Comparison of ENCODE assay signal across 9 cellular contexts in genomic region chr15:78906310-78906608, GRCh38. TPM values are rescaled to one million over a fixed set of nuclear protein-coding genes. Genes with fewer than 3 reads are reported as not detected.
A peak's percentile ranks its signal among the peaks of the same experiment; 100 is the strongest.
DNase-seq lines count a peak whose midpoint lies in the region; ATAC-seq, FAIRE-seq and TF ChIP-seq lines count a peak whose summit lies in the region.
"Had no signal": no experiment of that assay in that cellular context is flagged by ENCODE, and none has a peak within 500 bp of the region (broad histone marks: within the 10 kb centered on the region; RNA-seq: fewer than 3 reads in every experiment).

No MANE protein-coding gene starts in this region.

- no peak overlapping the region for H2AFZ ChIP-seq in fibroblast of lung (ENCODE audit: low read length)
- H2AFZ ChIP-seq in trophoblast cell (ENCODE audit: insufficient read depth, low read length, poor library complexity): no peak overlapping the region

- no peak overlapping the region for H3K4me3 Mint-ChIP-seq in effector memory CD8-positive, alpha-beta T cell

- ATAC-seq in effector memory CD8-positive, alpha-beta T cell (replicated peaks): no peak

- H2AK5ac ChIP-seq in trophoblast cell (ENCODE audit: low read length): no peak overlapping the region

- no peak overlapping the region for H4K12ac ChIP-seq in trophoblast cell (ENCODE audit: low read depth, low read length)

- no peak overlapping the region for H3K18ac ChIP-seq in trophoblast cell (ENCODE audit: low read length)

- no CpG with 5 or more reads among the region's 2 CpGs for WGBS in trophoblast cell (ENCODE audit: extremely low coverage, insufficient coverage, insufficient read length)
- 57% methylated on average over 2 of the region's 2 CpGs for WGBS in esophagus muscularis mucosa

- H3K4me1 ChIP-seq in fibroblast of lung (ENCODE audit: control insufficient read depth, extremely low read depth, insufficient read depth, low read length): peaks cover 34% of the 10 kb centered on the region
- no peaks in the 10 kb centered on the region for H3K4me1 ChIP-seq in trophoblast cell (ENCODE audit: control insufficient read depth in 1 of 2, insufficient read depth in 2 of 2, low read length in 2 of 2)
- H3K4me1 ChIP-seq in esophagus muscularis mucosa: peaks cover 30 to 33% (median 31%) of the 10 kb centered on the region in 4 donors

- no peaks in the 10 kb centered on the region for H3K79me1 ChIP-seq in trophoblast cell (ENCODE audit: low read length)

- no peak overlapping the region for H4K8ac ChIP-seq in trophoblast cell (ENCODE audit: low read depth, low read length)

- H3K4me2 ChIP-seq in fibroblast of lung (ENCODE audit: extremely low read depth, insufficient read depth, low read length) (no peak overlapping the region), trophoblast cell (ENCODE audit: low read length) (no peak overlapping the region)

- no peak overlapping the region for H2BK120ac ChIP-seq in trophoblast cell (ENCODE audit: insufficient read depth, low read length, poor library complexity)

- TF ChIP-seq CTCF in fibroblast of lung (conservative IDR thresholded peaks at IDR 0.05 in 1 of 2, IDR thresholded peaks at IDR 0.05 in 1 of 2; ENCODE audit: low read depth in 1 of 2, low read length in 2 of 2): no peak
- TF ChIP-seq CTCF in esophagus muscularis mucosa (IDR thresholded peaks at IDR 0.05): no peak

- no peak overlapping the region for H2BK12ac ChIP-seq in trophoblast cell (ENCODE audit: low read length)

- peak; percentile 86 for FAIRE-seq in RCC 7860 (lab: Jason Lieb, UNC)

- H3K36me3 Mint-ChIP-seq in effector memory CD8-positive, alpha-beta T cell (ENCODE audit: insufficient read depth): peaks cover 84% of the 10 kb centered on the region

- H3K9me3 ChIP-seq in fibroblast of lung (ENCODE audit: control insufficient read depth, insufficient read depth, low read depth, low read length) (no peaks in the 10 kb centered on the region), trophoblast cell (ENCODE audit: insufficient read depth, low read depth, low read length) (no peaks in the 10 kb centered on the region), esophagus muscularis mucosa (no peaks in the 10 kb centered on the region)

- H3K14ac ChIP-seq in trophoblast cell (ENCODE audit: low read length): no peak overlapping the region

- H3K27ac ChIP-seq in fibroblast of lung (ENCODE audit: insufficient read depth, low read length) (peak overlapping the region; percentile 34), trophoblast cell (ENCODE audit: low read depth, low read length) (no peak overlapping the region), esophagus muscularis mucosa (replicated peaks in 1 of 4) (peak overlapping the region in 1 of 4 donors; percentile 43)

- no peaks in the 10 kb centered on the region for H3K27me3 ChIP-seq in fibroblast of lung (ENCODE audit: control insufficient read depth, insufficient read depth, low read length)
- no peaks in the 10 kb centered on the region for H3K27me3 ChIP-seq in trophoblast cell (ENCODE audit: insufficient read depth, low read length)
- H3K27me3 ChIP-seq in esophagus muscularis mucosa: no peaks in the 10 kb centered on the region

- H3K4ac ChIP-seq in trophoblast cell (ENCODE audit: low read depth, low read length): no peak overlapping the region

- H4K91ac ChIP-seq in trophoblast cell (ENCODE audit: low read depth, low read length): no peak overlapping the region

- H3K79me2 ChIP-seq in fibroblast of lung (ENCODE audit: control insufficient read depth, insufficient read depth, low read length) (peaks cover 20% of the 10 kb centered on the region), trophoblast cell (ENCODE audit: control insufficient read depth, insufficient read depth, low read length, poor library complexity) (no peaks in the 10 kb centered on the region)

- peak; percentile 93 for DNase-seq in ELR (ENCODE audit: low read depth)
- DNase-seq in RCC 7860 (ENCODE audit: low spot score): peak; percentile 95
- peak; percentile 78 to 80 for DNase-seq in fibroblast of lung (ENCODE audit: low read depth in 2 of 2)
- DNase-seq in trophoblast cell: peak; percentile 75 to 82
- DNase-seq in NCI-H2227 treated with DMSO at 0.1 percent for 48 hours (lab: John Stamatoyannopoulos, UW): no peak
- no peak for DNase-seq in SKM-1 treated with dmso at 0.1 percent for 144 hours (lab: John Stamatoyannopoulos, UW; ENCODE audit: unreplicated experiment)
- DNase-seq in effector memory CD8-positive, alpha-beta T cell: no peak
- no peak for DNase-seq in esophagus muscularis mucosa (ENCODE audit: extremely low spot score)
- DNase-seq: NCI-H2171 had no signal

- no peak overlapping the region for H3K27ac Mint-ChIP-seq in effector memory CD8-positive, alpha-beta T cell

- peaks cover 11% of the 10 kb centered on the region for H3K36me3 ChIP-seq in fibroblast of lung (ENCODE audit: control insufficient read depth, insufficient read depth, low read length)
- peaks cover 37 to 62% of the 10 kb centered on the region in 2 experiments for H3K36me3 ChIP-seq in trophoblast cell (ENCODE audit: control insufficient read depth in 1 of 2, insufficient read depth in 2 of 2, low read length in 2 of 2)
- H3K36me3 ChIP-seq in esophagus muscularis mucosa: peaks cover 43 to 100% (median 83%) of the 10 kb centered on the region in 4 donors

- H3K9me3 Mint-ChIP-seq in effector memory CD8-positive, alpha-beta T cell: no peaks in the 10 kb centered on the region

- H3K4me3 ChIP-seq in fibroblast of lung (replicated peaks in 1 of 4; ENCODE audit: control extremely low read depth in 1 of 4, insufficient read depth in 1 of 4, low read depth in 3 of 4, low read length in 4 of 4) (no peak overlapping the region), trophoblast cell (ENCODE audit: low read depth, low read length) (no peak overlapping the region), esophagus muscularis mucosa (no peak overlapping the region)

- no peaks in the 10 kb centered on the region for H3K27me3 Mint-ChIP-seq in effector memory CD8-positive, alpha-beta T cell

- TF ChIP-seq EP300 in esophagus muscularis mucosa (IDR thresholded peaks at IDR 0.05): no peak

- no peak for TF ChIP-seq POLR2A in esophagus muscularis mucosa (IDR thresholded peaks at IDR 0.05; ENCODE audit: low read depth)

- no peak overlapping the region for H3K23ac ChIP-seq in trophoblast cell (ENCODE audit: low read length)

- H2BK5ac ChIP-seq in trophoblast cell (ENCODE audit: low read depth, low read length, poor library complexity): no peak overlapping the region

- H3K4me1 Mint-ChIP-seq in effector memory CD8-positive, alpha-beta T cell (ENCODE audit: low read depth in 2 of 2): peaks cover 18 to 24% of the 10 kb centered on the region in 2 donors

- H4K20me1 ChIP-seq in fibroblast of lung (ENCODE audit: control insufficient read depth, extremely low read depth, insufficient read depth, low read length): no peaks in the 10 kb centered on the region

- H3K9ac ChIP-seq in fibroblast of lung (ENCODE audit: insufficient read depth, low read length) (no peak overlapping the region), trophoblast cell (ENCODE audit: low read length) (no peak overlapping the region)

- intact Hi-C loops in esophagus muscularis mucosa (cut with DNase I): no loop called here

RNA-seq across cellular contexts. Expression of gene MORF4L1, which starts 33.6 kb away (rescaled TPM):
- total RNA-seq in fibroblast of lung: 268 and 345 TPM in 2 replicates
- 616 and 710 TPM in 2 replicates for polyA plus RNA-seq in fibroblast of lung
- polyA plus RNA-seq in fibroblast of lung (2012): 400 and 554 TPM in 2 replicates
- polyA minus RNA-seq in fibroblast of lung (ENCODE audit: low replicate concordance): 36.7 and 38.4 TPM in 2 replicates
- polyA plus RNA-seq in trophoblast cell (2013): 506 and 531 TPM in 2 replicates
- 100 to 1,000 TPM; 371 to 476 (median 392) TPM for total RNA-seq in esophagus muscularis mucosa

RNA-seq across cellular contexts. Expression of gene CTSH, which starts 38.6 kb away (rescaled TPM):
- total RNA-seq in fibroblast of lung (6.9 and 34.2 TPM in 2 replicates), esophagus muscularis mucosa (100 to 1,000 TPM in 1 of 4 donors, 10 to 100 TPM in 3; 56.1 to 114 (median 74.9) TPM)
- polyA plus RNA-seq in fibroblast of lung: 5.3 and 10.0 TPM in 2 replicates
- polyA plus RNA-seq in fibroblast of lung (2012): 4.4 and 8.1 TPM in 2 replicates
- 1.2 and 4.9 TPM in 2 replicates for polyA minus RNA-seq in fibroblast of lung (ENCODE audit: low replicate concordance)
- polyA plus RNA-seq in trophoblast cell (2013): 73.2 and 80.7 TPM in 2 replicates

Comparison
In these comparisons a context has a peak if more than half of its experiments do, and no peak if none do; other contexts are left out.
1. DNase-seq: peak in ELR (single experiment), RCC 7860 (single experiment), fibroblast of lung (2 of 2) and trophoblast cell (2 of 2); none in NCI-H2227 treated with DMSO at 0.1 percent for 48 hours (single experiment), SKM-1 treated with dmso at 0.1 percent for 144 hours (single experiment), effector memory CD8-positive, alpha-beta T cell (0 of 3) and esophagus muscularis mucosa (single experiment).